In genomic region chr18:77093067-77093430, GRCh38 we compare ENCODE assay signal across 16 cellular contexts.
"Had no signal": no experiment of that assay in that cellular context is flagged by ENCODE, and none has a peak within 500 bp of the region (broad histone marks: within the 10 kb centered on the region; RNA-seq: fewer than 3 reads in every experiment).

No MANE protein-coding gene starts in this region.

- FAIRE-seq: colon had no signal

- ATAC-seq: esophagus mucosa, left ventricle myocardium superior, right cardiac atrium had no signal

- H3K27ac Mint-ChIP-seq: activated naive CD4-positive, alpha-beta T cell treated with anti-CD3 and anti-CD28 coated beads for 36 hours; memory B cell had no signal

- H3K9me3 ChIP-seq: spleen, thoracic aorta had no signal

- H3K27me3 Mint-ChIP-seq: memory B cell, progenitor cell of endocrine pancreas had no signal

- H3K4me3 Mint-ChIP-seq: activated naive CD4-positive, alpha-beta T cell treated with anti-CD3 and anti-CD28 coated beads for 36 hours; memory B cell had no signal

- H3K36me3 ChIP-seq: cardiac muscle cell, thoracic aorta had no signal

- H3K27ac ChIP-seq: cardiac muscle cell, hepatocyte, thoracic aorta had no signal

- H3K9me3 Mint-ChIP-seq: activated naive CD4-positive, alpha-beta T cell treated with anti-CD3 and anti-CD28 coated beads for 36 hours; activated T-helper 2 cell treated with anti-CD3 and anti-CD28 coated beads, Interferon-gamma antibody, Interleukin-2, Interleukin-4, amounts not matched to agents 10 μg/mL and 5 μg/mL and 100 μg/mL, durations not matched to agents 14 hours and 24 hours and 36 hours; memory B cell; nephron had no signal

- DNase-seq: activated CD4-positive, alpha-beta T cell treated with anti-CD3 and anti-CD28 coated beads for 4 hours; activated naive CD4-positive, alpha-beta T cell treated with anti-CD3 and anti-CD28 coated beads for 36 hours; occipital lobe; right cardiac atrium; spleen; T-helper 2 cell had no signal
